Comparison of ENCODE assay signal across 9 cellular contexts in genomic region chr7:55432937-55433784, GRCh38.
DNase-seq lines count a peak whose midpoint lies in the region; ATAC-seq and TF ChIP-seq lines count a peak whose summit lies in the region.
"Had no signal": no experiment of that assay in that cellular context is flagged by ENCODE, and none has a peak within 500 bp of the region (broad histone marks: within the 10 kb centered on the region; RNA-seq: fewer than 3 reads in every experiment).

No MANE protein-coding gene starts in this region.

- H3K36me3 Mint-ChIP-seq in memory B cell, result no peaks in the 10 kb centered on the region

- H3K4me3 Mint-ChIP-seq in memory B cell, result no peak overlapping the region

- DNase-seq in COLO668 (lab: John Stamatoyannopoulos, UW; ENCODE audit: unreplicated experiment) (peak; percentile 14), NCI-H526 treated with DMSO at 0.1 percent for 48 hours (lab: John Stamatoyannopoulos, UW) (peak; percentile 8), cardiac fibroblast (ENCODE audit: low read depth in 2 of 2) (peak; percentile 44 to 61), memory B cell (ENCODE audit: low spot score in 2 of 2) (no peak), cortex of kidney (lab: John Stamatoyannopoulos, UW) (no peak), foreskin melanocyte (no peak)

- no peak overlapping the region for H3K4me3 ChIP-seq in cardiac fibroblast (replicated peaks in 1 of 2; ENCODE audit: low read depth in 2 of 2, low read length in 2 of 2)
- H3K4me3 ChIP-seq: SJSA1 had no signal

- H3K9me3 Mint-ChIP-seq in memory B cell, result no peaks in the 10 kb centered on the region

- ATAC-seq in GM18868 (IDR thresholded peaks at IDR 0.05; ENCODE audit: unreplicated experiment) (peak; percentile 84), HG03354 (IDR thresholded peaks at IDR 0.05; ENCODE audit: poor library complexity, severe bottlenecking, unreplicated experiment) (peak; percentile 71), memory B cell (ENCODE audit: low read depth) (peak; percentile 65)

- H3K27ac Mint-ChIP-seq in memory B cell, result no peak overlapping the region

- TF ChIP-seq CTCF in cardiac fibroblast (IDR thresholded peaks at IDR 0.05; ENCODE audit: low read depth, low read length), result peak; percentile 50

- H3K4me1 Mint-ChIP-seq in memory B cell, result no peaks in the 10 kb centered on the region

- H3K27me3 Mint-ChIP-seq in memory B cell, result no peaks in the 10 kb centered on the region

Comparison
In these comparisons a context has a peak if more than half of its experiments do, and no peak if none do; other contexts are left out.
1. DNase-seq: peak in COLO668 (single experiment), NCI-H526 treated with DMSO at 0.1 percent for 48 hours (single experiment) and cardiac fibroblast (2 of 2); none in memory B cell (0 of 2), cortex of kidney (single experiment) and foreskin melanocyte (single experiment).
2. Peak in every context shown above with its lines, with median percentiles within 50 percentile points of each other: ATAC-seq.